Comparison of ENCODE assay signal across 1 cellular context in genomic region chr20:18465536-18466200, GRCh38.
TF ChIP-seq lines count a peak whose summit lies in the region.

No MANE protein-coding gene starts in this region.

TF ChIP-seq in H1, 55 proteins besides CTCF, POLR2A, EP300 and RAD21:
- TF ChIP-seq CHD1 (IDR thresholded peaks at IDR 0.05; ENCODE audit: low read depth, low read length) (no peak), BCL11A (IDR thresholded peaks at IDR 0.05; ENCODE audit: low read depth in 2 of 2, low read length in 2 of 2) (no peak), TAF1 (IDR thresholded peaks at IDR 0.05; ENCODE audit: low read depth, low read length) (no peak), NRF1 (IDR thresholded peaks at IDR 0.05; ENCODE audit: low read depth, low read length) (no peak), SUZ12 (IDR thresholded peaks at IDR 0.05; ENCODE audit: low read length) (no peak), RFX5 (IDR thresholded peaks at IDR 0.05; ENCODE audit: borderline replicate concordance, low read depth, low read length) (no peak), TCF12 (IDR thresholded peaks at IDR 0.05; ENCODE audit: low read depth, low read length) (no peak), CREB1 (IDR thresholded peaks at IDR 0.05) (no peak), RNF2 (IDR thresholded peaks at IDR 0.05; ENCODE audit: borderline replicate concordance, low read depth, low read length, missing control alignments, poor library complexity, severe bottlenecking) (no peak), SP4 (IDR thresholded peaks at IDR 0.05; ENCODE audit: low read length) (no peak), SIRT6 (IDR thresholded peaks at IDR 0.05; ENCODE audit: low read length) (no peak), USF2 (IDR thresholded peaks at IDR 0.05; ENCODE audit: low read length) (no peak), RBBP5 (IDR thresholded peaks at IDR 0.05; ENCODE audit: borderline replicate concordance, low read depth, low read length) (no peak), CTBP2 (IDR thresholded peaks at IDR 0.05; ENCODE audit: borderline replicate concordance, insufficient read depth, insufficient read length, low read length) (no peak), HDAC2 (IDR thresholded peaks at IDR 0.05; ENCODE audit: borderline replicate concordance in 1 of 2, low read depth in 2 of 2, low read length in 2 of 2) (no peak), SRF (IDR thresholded peaks at IDR 0.05; ENCODE audit: low read depth, low read length) (no peak), TEAD4 (IDR thresholded peaks at IDR 0.05; ENCODE audit: low read depth, low read length) (no peak), CBX5 (IDR thresholded peaks at IDR 0.05; ENCODE audit: low read depth, low read length) (no peak)
TF ChIP-seq in H1: peak in this region for 0.
